8 cellular contexts compared by ENCODE assay signal in the genomic region with DNA sequence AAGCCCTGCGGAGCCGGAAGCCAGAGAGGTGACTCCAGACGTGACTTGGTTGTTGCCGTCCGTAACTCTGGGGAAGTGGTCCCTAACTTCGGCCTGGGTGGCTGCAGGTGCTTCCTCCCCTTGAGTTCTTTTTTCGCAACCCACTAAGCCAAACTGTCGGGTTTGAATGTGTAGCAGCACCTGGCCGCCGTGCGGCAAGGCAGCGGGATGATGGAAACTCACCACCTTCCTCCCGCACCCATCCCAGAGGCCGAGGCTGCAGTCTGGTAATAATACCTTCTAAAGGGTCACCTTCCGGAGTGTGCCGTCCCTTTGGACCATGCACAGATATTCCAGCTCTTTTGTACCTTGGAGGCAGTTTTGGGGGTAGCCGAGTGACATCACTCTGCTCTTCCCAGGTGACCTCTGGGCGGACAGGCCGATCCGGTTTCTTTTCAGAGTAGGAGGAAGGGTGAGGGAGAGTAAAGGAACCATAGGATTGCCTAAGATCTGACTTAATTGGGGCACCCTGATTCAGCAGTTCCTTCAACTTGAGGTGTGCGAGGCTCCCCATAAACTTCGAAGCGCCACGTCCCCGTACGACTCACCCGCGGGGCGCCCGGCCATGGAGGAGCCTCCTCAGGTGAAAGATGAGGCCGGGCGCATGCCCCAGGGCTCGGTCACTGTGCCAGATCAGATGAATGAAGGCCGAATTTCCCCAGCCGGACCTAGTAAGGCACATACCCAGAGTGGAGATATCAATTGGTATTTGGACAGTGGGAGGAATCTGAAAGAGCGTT. TPM values are rescaled to one million over a fixed set of nuclear protein-coding genes. Genes with fewer than 3 reads are reported as not detected.
DNase-seq lines count a peak whose midpoint lies in the region; ATAC-seq, FAIRE-seq and TF ChIP-seq lines count a peak whose summit lies in the region.

No MANE protein-coding gene starts in this region.

- no peaks in the 10 kb centered on the region for H3K9me3 ChIP-seq in Peyer's patch
- no peaks in the 10 kb centered on the region for H3K9me3 ChIP-seq in small intestine (ENCODE audit: control insufficient read depth, low read depth)

- H3K27me3 Mint-ChIP-seq in stimulated activated memory B cell treated with anti-CD40 and anti-IgM and Interleukin-4, amounts not matched to agents 10 μg/mL and 1 μg/mL and 100 μg/mL, for 72 hours: peaks cover 70% of the 10 kb centered on the region

- TF ChIP-seq POLR2A in Peyer's patch (IDR thresholded peaks at IDR 0.05): no peak

- H3K4me1 ChIP-seq in Peyer's patch (peaks cover 0 to 5% (median 0%) of the 10 kb centered on the region in 4 donors), small intestine (ENCODE audit: control insufficient read depth in 2 of 2, insufficient read depth in 1 of 2, low read depth in 1 of 2, low read length in 1 of 2) (peaks cover 0 to 2% of the 10 kb centered on the region in 2 donors)

- no peaks in the 10 kb centered on the region for H3K27me3 ChIP-seq in Peyer's patch
- no peaks in the 10 kb centered on the region for H3K27me3 ChIP-seq in small intestine (ENCODE audit: control insufficient read depth in 2 of 2, insufficient read depth in 2 of 2, low read length in 2 of 2)

- H3K36me3 ChIP-seq in Peyer's patch (no peaks in the 10 kb centered on the region), small intestine (ENCODE audit: control insufficient read depth in 2 of 2, insufficient read depth in 2 of 2, low read length in 2 of 2) (no peaks in the 10 kb centered on the region)

- no peak for ATAC-seq in stimulated activated memory B cell treated with anti-CD40 and anti-IgM and Interleukin-4, amounts not matched to agents 10 μg/mL and 1 μg/mL and 100 μg/mL, for 72 hours

- peaks cover 8% of the 10 kb centered on the region for H3K4me1 Mint-ChIP-seq in stimulated activated memory B cell treated with anti-CD40 and anti-IgM and Interleukin-4, amounts not matched to agents 10 μg/mL and 1 μg/mL and 100 μg/mL, for 72 hours

- H3K4me3 ChIP-seq in AG10803 (ENCODE audit: low read length) (peak overlapping the region; percentile 78), Peyer's patch (peak overlapping the region; percentile 29 to 70 (median 56)), fibroblast of villous mesenchyme (ENCODE audit: low read depth, low read length) (peak overlapping the region; percentile 64), small intestine (ENCODE audit: low read depth in 1 of 2, low read length in 2 of 2) (peak overlapping the region; percentile 53 to 91)

- peaks cover 4% of the 10 kb centered on the region for H3K9me3 Mint-ChIP-seq in stimulated activated memory B cell treated with anti-CD40 and anti-IgM and Interleukin-4, amounts not matched to agents 10 μg/mL and 1 μg/mL and 100 μg/mL, for 72 hours

- FAIRE-seq in small intestine (lab: Jason Lieb, UNC): no peak

- WGBS in small intestine, 3 donors: 6 to 18% (median 11%) methylated on average over 36 of the region's 36 CpGs

- TF ChIP-seq CTCF in AG10803 (conservative IDR thresholded peaks at IDR 0.05; ENCODE audit: low read length) (no peak), GM20000 (IDR thresholded peaks at IDR 0.05; ENCODE audit: extremely low read depth, missing control alignments) (no peak), Peyer's patch (IDR thresholded peaks at IDR 0.05) (no peak), fibroblast of villous mesenchyme (IDR thresholded peaks at IDR 0.05; ENCODE audit: insufficient read depth, low read depth, low read length) (no peak)

- H3K27ac Mint-ChIP-seq in stimulated activated memory B cell treated with anti-CD40 and anti-IgM and Interleukin-4, amounts not matched to agents 10 μg/mL and 1 μg/mL and 100 μg/mL, for 72 hours: no peak overlapping the region

- peak overlapping the region in 3 of 4 donors; percentile 76 to 84 (median 78) for H3K27ac ChIP-seq in Peyer's patch
- peak overlapping the region; percentile 89 to 94 for H3K27ac ChIP-seq in small intestine (ENCODE audit: low read depth in 1 of 2, low read length in 1 of 2)

- H3K36me3 Mint-ChIP-seq in stimulated activated memory B cell treated with anti-CD40 and anti-IgM and Interleukin-4, amounts not matched to agents 10 μg/mL and 1 μg/mL and 100 μg/mL, for 72 hours: no peaks in the 10 kb centered on the region

- DNase-seq in AG10803 (ENCODE audit: low read depth) (no peak), GM20000 (ENCODE audit: low spot score) (peak; percentile 69), Peyer's patch (peak in 2 of 3 donors; percentile 57 to 58), fibroblast of villous mesenchyme (ENCODE audit: low read depth) (no peak), small intestine (peak; percentile 55), foreskin melanocyte (no peak), NCI-H82 treated with DMSO at 0.1 percent for 48 hours (lab: John Stamatoyannopoulos, UW; ENCODE audit: unreplicated experiment) (no peak)

- no peak overlapping the region for H3K4me3 Mint-ChIP-seq in stimulated activated memory B cell treated with anti-CD40 and anti-IgM and Interleukin-4, amounts not matched to agents 10 μg/mL and 1 μg/mL and 100 μg/mL, for 72 hours

RNA-seq across cellular contexts. Expression of gene KCNK1, which starts 1.0 kb away (rescaled TPM):
- total RNA-seq in Peyer's patch (10 to 100 TPM in 3 of 4 donors, not detected in 1; 17.2 to 22.2 (median 17.2) TPM), fibroblast of villous mesenchyme (2.6 and 4.3 TPM in 2 replicates)
- 10 to 100 TPM; 17.9 to 40.3 (median 29.5) TPM for polyA plus RNA-seq in small intestine

Comparison
In these comparisons a context has a peak if more than half of its experiments do, and no peak if none do; other contexts are left out.
1. DNase-seq: peak in GM20000 (single experiment), Peyer's patch (2 of 3) and small intestine (single experiment); none in AG10803 (single experiment), fibroblast of villous mesenchyme (single experiment), foreskin melanocyte (single experiment) and NCI-H82 treated with DMSO at 0.1 percent for 48 hours (single experiment).
2. Peak in every context shown above with its lines, with median percentiles within 50 percentile points of each other: H3K4me3 ChIP-seq.